13 cellular contexts compared by ENCODE assay signal in the genomic region with DNA sequence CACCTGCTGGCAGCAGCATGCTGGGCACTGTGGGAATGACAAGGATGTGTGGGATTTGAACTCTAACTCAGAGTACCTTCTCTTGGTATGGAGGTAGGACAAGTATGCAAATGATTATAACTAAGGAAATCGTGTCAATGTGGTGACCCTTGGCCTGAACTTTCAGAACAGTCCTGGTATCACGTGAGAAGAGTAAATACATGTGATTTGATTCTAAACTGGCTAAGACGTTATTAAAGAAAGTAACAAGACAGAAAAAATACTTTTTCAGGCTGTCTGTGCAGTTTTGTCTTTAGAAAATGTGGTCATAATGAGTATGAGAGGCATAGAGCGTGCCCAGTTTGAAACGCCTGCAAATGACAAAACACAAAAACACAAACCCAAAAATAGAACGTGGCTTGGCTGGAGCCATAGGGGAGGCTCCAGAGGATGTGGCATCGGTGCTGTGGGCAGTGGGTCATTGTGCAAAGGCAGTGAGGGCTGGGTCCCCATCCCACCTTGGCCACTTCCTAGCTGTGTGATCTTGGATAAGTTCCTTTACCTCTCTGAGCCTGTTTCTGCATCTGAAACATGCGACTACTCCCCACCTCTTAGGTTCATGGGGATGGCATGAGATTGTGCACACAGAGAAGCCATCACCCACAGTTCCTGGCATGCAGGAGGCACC. TPM values are rescaled to one million over a fixed set of nuclear protein-coding genes. Genes with fewer than 3 reads are reported as not detected.
DNase-seq lines count a peak whose midpoint lies in the region; ATAC-seq and TF ChIP-seq lines count a peak whose summit lies in the region.
"Had no signal": no experiment of that assay in that cellular context is flagged by ENCODE, and none has a peak within 500 bp of the region (broad histone marks: within the 10 kb centered on the region; RNA-seq: fewer than 3 reads in every experiment).

No MANE protein-coding gene starts in this region.

- H3K4me3 Mint-ChIP-seq in CD4-positive, alpha-beta memory T cell: peak overlapping the region; percentile 77 to 90 (median 86)
- peak overlapping the region; percentile 73 for H3K4me3 Mint-ChIP-seq in activated naive CD8-positive, alpha-beta T cell treated with anti-CD3 and anti-CD28 coated beads, Interleukin-2, amount 50 U/mL, for 24 hours
- peak overlapping the region; percentile 79 for H3K4me3 Mint-ChIP-seq in natural killer cell treated with Interleukin-12 subunit alpha and Interleukin-12 subunit beta and Interleukin-15 and Interleukin-18, amount 100 ng/mL, for 72 hours

- POLR2A ChIA-PET in CD4-positive, alpha-beta memory T cell (lab: Charles Lee; ENCODE audit: partially characterized antibody): interaction anchor here (1.0 to 9.2 kb wide), 7 partner anchors 20 to 103 kb away, joined by 3 to 96 read pairs (median 9); a partner anchor contains a TSS

- no peaks in the 10 kb centered on the region for H3K27me3 ChIP-seq in CD4-positive, alpha-beta memory T cell (ENCODE audit: insufficient read depth, low read length)
- H3K27me3 ChIP-seq in MM.1S (replicated peaks; ENCODE audit: insufficient read depth, low read length): peaks cover 20% of the 10 kb centered on the region
- no peaks in the 10 kb centered on the region for H3K27me3 ChIP-seq in thyroid gland

- peaks cover 75% of the 10 kb centered on the region for H3K4me1 ChIP-seq in CD4-positive, alpha-beta memory T cell (ENCODE audit: insufficient read depth, low read length)
- H3K4me1 ChIP-seq in MM.1S (ENCODE audit: low read length) (peaks cover 12% of the 10 kb centered on the region), thyroid gland (peaks cover 0 to 12% of the 10 kb centered on the region in 2 donors)

- H3K4me2 ChIP-seq in MM.1S (ENCODE audit: low read depth, low read length): no peak overlapping the region

- DNase-seq in CD4-positive, alpha-beta memory T cell: no peak
- DNase-seq in MM.1S (peak; percentile 19), NCI-H187 treated with DMSO at 0.1 percent for 48 hours (lab: John Stamatoyannopoulos, UW) (no peak), NCI-H2107 (lab: John Stamatoyannopoulos, UW) (no peak), activated gamma-delta T cell (lab: John Stamatoyannopoulos, UW) (no peak), thyroid gland (no peak)
- DNase-seq in activated naive CD8-positive, alpha-beta T cell treated with anti-CD3 and anti-CD28 coated beads, Interleukin-2, amount 50 U/mL, for 24 hours: no peak
- DNase-seq in natural killer cell treated with Interleukin-12 subunit alpha and Interleukin-12 subunit beta and Interleukin-15 and Interleukin-18, amount 100 ng/mL, for 72 hours (ENCODE audit: low spot score): peak; percentile 59
- DNase-seq: erythroblast, substantia nigra had no signal

- no peaks in the 10 kb centered on the region for H4K20me1 ChIP-seq in MM.1S (ENCODE audit: insufficient read depth, low read length)

- peaks cover 50 to 83% (median 64%) of the 10 kb centered on the region in 4 donors for H3K4me1 Mint-ChIP-seq in CD4-positive, alpha-beta memory T cell
- H3K4me1 Mint-ChIP-seq in activated naive CD8-positive, alpha-beta T cell treated with anti-CD3 and anti-CD28 coated beads, Interleukin-2, amount 50 U/mL, for 24 hours: peaks cover 72% of the 10 kb centered on the region
- H3K4me1 Mint-ChIP-seq in natural killer cell treated with Interleukin-12 subunit alpha and Interleukin-12 subunit beta and Interleukin-15 and Interleukin-18, amount 100 ng/mL, for 72 hours (ENCODE audit: low read depth in 2 of 2): peaks cover 64 to 65% of the 10 kb centered on the region in 2 donors

- H2AFZ ChIP-seq in MM.1S (ENCODE audit: low read length): no peak overlapping the region

- no peak overlapping the region for H3K9ac ChIP-seq in MM.1S (ENCODE audit: low read length)

- H3K27me3 Mint-ChIP-seq in CD4-positive, alpha-beta memory T cell: no peaks in the 10 kb centered on the region
- H3K27me3 Mint-ChIP-seq in activated naive CD8-positive, alpha-beta T cell treated with anti-CD3 and anti-CD28 coated beads, Interleukin-2, amount 50 U/mL, for 24 hours: no peaks in the 10 kb centered on the region
- H3K27me3 Mint-ChIP-seq in natural killer cell treated with Interleukin-12 subunit alpha and Interleukin-12 subunit beta and Interleukin-15 and Interleukin-18, amount 100 ng/mL, for 72 hours: no peaks in the 10 kb centered on the region

- no peak for ATAC-seq in activated naive CD8-positive, alpha-beta T cell treated with anti-CD3 and anti-CD28 coated beads, Interleukin-2, amount 50 U/mL, for 24 hours
- no peak for ATAC-seq in natural killer cell treated with Interleukin-12 subunit alpha and Interleukin-12 subunit beta and Interleukin-15 and Interleukin-18, amount 100 ng/mL, for 72 hours

- H3K9me3 ChIP-seq in CD4-positive, alpha-beta memory T cell (ENCODE audit: control insufficient read depth in 1 of 2, low read length in 2 of 2): no peaks in the 10 kb centered on the region
- H3K9me3 ChIP-seq in MM.1S (replicated peaks; ENCODE audit: insufficient read depth, low read length): no peaks in the 10 kb centered on the region
- H3K9me3 ChIP-seq in thyroid gland: no peaks in the 10 kb centered on the region
- H3K9me3 ChIP-seq: Caco-2 had no signal

- H3K27ac Mint-ChIP-seq in CD4-positive, alpha-beta memory T cell: peak overlapping the region; percentile 54 to 95 (median 84)
- H3K27ac Mint-ChIP-seq in activated naive CD8-positive, alpha-beta T cell treated with anti-CD3 and anti-CD28 coated beads, Interleukin-2, amount 50 U/mL, for 24 hours: peak overlapping the region; percentile 57
- H3K27ac Mint-ChIP-seq in natural killer cell treated with Interleukin-12 subunit alpha and Interleukin-12 subunit beta and Interleukin-15 and Interleukin-18, amount 100 ng/mL, for 72 hours: peak overlapping the region; percentile 73 to 94

- H3F3A ChIP-seq in MM.1S (ENCODE audit: insufficient read depth, low read length): no peaks in the 10 kb centered on the region

- TF ChIP-seq CTCF in MM.1S (IDR thresholded peaks at IDR 0.05; ENCODE audit: low read length) (no peak), thyroid gland (IDR thresholded peaks at IDR 0.05) (no peak)

- H3K79me2 ChIP-seq in MM.1S (ENCODE audit: low read length): no peaks in the 10 kb centered on the region

- no peak overlapping the region for H3K4me3 ChIP-seq in CD4-positive, alpha-beta memory T cell (ENCODE audit: low read length in 2 of 2)
- H3K4me3 ChIP-seq in MM.1S (ENCODE audit: low read length): no peak overlapping the region
- H3K4me3 ChIP-seq in thyroid gland (replicated peaks in 1 of 3): no peak overlapping the region

- no peak for TF ChIP-seq POLR2A in thyroid gland (IDR thresholded peaks at IDR 0.05)

- H3K36me3 Mint-ChIP-seq in CD4-positive, alpha-beta memory T cell: peaks cover 0 to 2% of the 10 kb centered on the region in 2 donors
- H3K36me3 Mint-ChIP-seq in activated naive CD8-positive, alpha-beta T cell treated with anti-CD3 and anti-CD28 coated beads, Interleukin-2, amount 50 U/mL, for 24 hours (ENCODE audit: low read depth): no peaks in the 10 kb centered on the region
- no peaks in the 10 kb centered on the region for H3K36me3 Mint-ChIP-seq in natural killer cell treated with Interleukin-12 subunit alpha and Interleukin-12 subunit beta and Interleukin-15 and Interleukin-18, amount 100 ng/mL, for 72 hours

- H3K9me3 Mint-ChIP-seq in CD4-positive, alpha-beta memory T cell: no peaks in the 10 kb centered on the region
- H3K9me3 Mint-ChIP-seq in activated naive CD8-positive, alpha-beta T cell treated with anti-CD3 and anti-CD28 coated beads, Interleukin-2, amount 50 U/mL, for 24 hours: no peaks in the 10 kb centered on the region
- no peaks in the 10 kb centered on the region for H3K9me3 Mint-ChIP-seq in natural killer cell treated with Interleukin-12 subunit alpha and Interleukin-12 subunit beta and Interleukin-15 and Interleukin-18, amount 100 ng/mL, for 72 hours

- H3K27ac ChIP-seq in CD4-positive, alpha-beta memory T cell (ENCODE audit: low read depth, low read length): peak overlapping the region; percentile 37
- no peak overlapping the region for H3K27ac ChIP-seq in MM.1S (ENCODE audit: low read length)
- H3K27ac ChIP-seq in thyroid gland: no peak overlapping the region

- CTCF ChIA-PET in CD4-positive, alpha-beta memory T cell (lab: Charles Lee; ENCODE audit: partially characterized antibody): interaction anchor here (1.3 to 9.7 kb wide), 6 partner anchors 19 to 93 kb away, joined by 6 to 134 read pairs (median 29); a partner anchor contains a TSS

- H3K9me2 ChIP-seq in MM.1S (replicated peaks; ENCODE audit: insufficient read depth, low read length): no peaks in the 10 kb centered on the region

- intact Hi-C loops in CD4-positive, alpha-beta memory T cell (cut with micrococcal nuclease): loop anchor here (5.0 kb wide), 1 partner anchor 74 kb away; a partner anchor contains a TSS
- intact Hi-C loops in thyroid gland (cut with DNase I): no loop called here

- 65 to 74% methylated on average over 8 of the region's 8 CpGs for WGBS in thyroid gland, 2 donors

- H3K36me3 ChIP-seq in CD4-positive, alpha-beta memory T cell (ENCODE audit: insufficient read depth, low read length): no peaks in the 10 kb centered on the region
- H3K36me3 ChIP-seq in MM.1S (replicated peaks; ENCODE audit: insufficient read depth, low read length): no peaks in the 10 kb centered on the region
- H3K36me3 ChIP-seq in thyroid gland: no peaks in the 10 kb centered on the region

RNA-seq across cellular contexts. Expression of a gene that starts 18.4 kb away (rescaled TPM):
- 10 to 100 TPM; 55.4 to 63.8 TPM for total RNA-seq in CD4-positive, alpha-beta memory T cell
- polyA plus RNA-seq in CD4-positive, alpha-beta memory T cell: 100 to 1,000 TPM in 1 of 2 donors, 10 to 100 TPM in 1; 37.6 to 107 TPM
- 100 to 1,000 TPM; 508 to 635 TPM for total RNA-seq in natural killer cell treated with Interleukin-12 subunit alpha and Interleukin-12 subunit beta and Interleukin-15 and Interleukin-18, amount 100 ng/mL, for 72 hours
- 1 to 10 TPM in 1 of 4 donors, under 1 TPM in 3; 0.11 to 1.7 (median 0.73) TPM for total RNA-seq in thyroid gland
- total RNA-seq: Caco-2 had no signal

RNA-seq across cellular contexts. Expression of a gene that starts 19.9 kb away (rescaled TPM):
- total RNA-seq in CD4-positive, alpha-beta memory T cell: 10 to 100 TPM; 23.1 to 24.8 TPM
- under 1 TPM; 0.49 to 0.89 TPM for polyA plus RNA-seq in CD4-positive, alpha-beta memory T cell
- total RNA-seq in natural killer cell treated with Interleukin-12 subunit alpha and Interleukin-12 subunit beta and Interleukin-15 and Interleukin-18, amount 100 ng/mL, for 72 hours: 1 to 10 TPM; 1.3 to 3.9 TPM
- total RNA-seq in thyroid gland: 1 to 10 TPM; 1.7 to 4.8 (median 3.6) TPM

RNA-seq across cellular contexts. Expression of a gene that starts 44.2 kb away (rescaled TPM):
- total RNA-seq in CD4-positive, alpha-beta memory T cell: 1 to 10 TPM; 8.2 to 9.3 TPM
- 1 to 10 TPM in 1 of 2 donors, under 1 TPM in 1; 0.50 to 1.4 TPM for polyA plus RNA-seq in CD4-positive, alpha-beta memory T cell
- under 1 TPM; 0.11 to 0.29 TPM for total RNA-seq in natural killer cell treated with Interleukin-12 subunit alpha and Interleukin-12 subunit beta and Interleukin-15 and Interleukin-18, amount 100 ng/mL, for 72 hours
- total RNA-seq in thyroid gland: under 1 TPM in 3 of 4 donors, not detected in 1; 0.11 to 0.24 (median 0.13) TPM
- total RNA-seq: Caco-2, pulmonary artery endothelial cell had no signal

RNA-seq across cellular contexts. Expression of a gene that starts 58.6 kb away (rescaled TPM):
- under 1 TPM; 0.61 to 0.90 TPM for total RNA-seq in CD4-positive, alpha-beta memory T cell
- not detected for polyA plus RNA-seq in CD4-positive, alpha-beta memory T cell
- total RNA-seq in natural killer cell treated with Interleukin-12 subunit alpha and Interleukin-12 subunit beta and Interleukin-15 and Interleukin-18, amount 100 ng/mL, for 72 hours: 1 to 10 TPM; 1.8 to 1.9 TPM
- total RNA-seq in thyroid gland: under 1 TPM in 1 of 4 donors, not detected in 3; 0.50 TPM
- total RNA-seq: cerebellum, pulmonary artery endothelial cell had no signal

Comparison
In these comparisons a context has a peak if more than half of its experiments do, and no peak if none do; other contexts are left out.
1. DNase-seq: peak in MM.1S (single experiment) and natural killer cell treated with Interleukin-12 subunit alpha and Interleukin-12 subunit beta and Interleukin-15 and Interleukin-18, amount 100 ng/mL, for 72 hours (single experiment); none in CD4-positive, alpha-beta memory T cell (0 of 5), activated naive CD8-positive, alpha-beta T cell treated with anti-CD3 and anti-CD28 coated beads, Interleukin-2, amount 50 U/mL, for 24 hours (single experiment), NCI-H187 treated with DMSO at 0.1 percent for 48 hours (single experiment), NCI-H2107 (single experiment), activated gamma-delta T cell (single experiment) and thyroid gland (0 of 2).
2. RNA of a gene that starts 18.4 kb away (total RNA-seq): 508 to 635 TPM in natural killer cell treated with Interleukin-12 subunit alpha and Interleukin-12 subunit beta and Interleukin-15 and Interleukin-18, amount 100 ng/mL, for 72 hours and 55.4 to 63.8 TPM in CD4-positive, alpha-beta memory T cell; 0.11 to 1.7 TPM in thyroid gland; every median in the first group is over 10 times any median in the second.
3. RNA of a gene that starts 19.9 kb away (total RNA-seq): 23.1 to 24.8 TPM in CD4-positive, alpha-beta memory T cell; 1.7 to 4.8 TPM in thyroid gland and 1.3 to 3.9 TPM in natural killer cell treated with Interleukin-12 subunit alpha and Interleukin-12 subunit beta and Interleukin-15 and Interleukin-18, amount 100 ng/mL, for 72 hours; every median in the first group is over 4 times any median in the second.
4. RNA of a gene that starts 44.2 kb away (total RNA-seq): 8.2 to 9.3 TPM in CD4-positive, alpha-beta memory T cell; 0.11 to 0.29 TPM in natural killer cell treated with Interleukin-12 subunit alpha and Interleukin-12 subunit beta and Interleukin-15 and Interleukin-18, amount 100 ng/mL, for 72 hours and 0.11 to 0.24 TPM in thyroid gland; every median in the first group is over 4 times any median in the second.
5. Peak in every context shown above with its lines, with median percentiles within 50 percentile points of each other: H3K27ac Mint-ChIP-seq and H3K4me3 Mint-ChIP-seq.